ENCODE assay signal across 1 cellular context in genomic region chr16:11126389-11127072, GRCh38.
TF ChIP-seq lines count a peak whose summit lies in the region.

No MANE protein-coding gene starts in this region.

TF ChIP-seq in K562, 482 proteins besides CTCF, POLR2A, EP300 and RAD21 (continued from another document and continues in another):
- no peak for TF ChIP-seq ID3 (CRISPR knock-in tag; IDR thresholded peaks at IDR 0.05)
- TF ChIP-seq ID3 (tag; IDR thresholded peaks at IDR 0.05): no peak
- no peak for TF ChIP-seq NR0B1 (IDR thresholded peaks at IDR 0.05; ENCODE audit: partially characterized antibody)
- no peak for TF ChIP-seq TCF15 (CRISPR knock-in tag; IDR thresholded peaks at IDR 0.05)
- 0 out of 2 replicates have a peak, but pooled peaks have one; percentile 52 for TF ChIP-seq ETV5 (CRISPR knock-in tag; IDR thresholded peaks at IDR 0.05; ENCODE audit: low read depth)
- peak; percentile 49; the same call in 1 of the 2 replicates for TF ChIP-seq GABPA (tag; conservative IDR thresholded peaks at IDR 0.05; ENCODE audit: low read depth)
- TF ChIP-seq TCF3 (CRISPR knock-in tag; IDR thresholded peaks at IDR 0.05): no peak; the same call in 1 of the 2 replicates
- no peak for TF ChIP-seq ZNF23 (CRISPR knock-in tag; IDR thresholded peaks at IDR 0.05)
- TF ChIP-seq HNRNPK (IDR thresholded peaks at IDR 0.05; ENCODE audit: low read depth, low read length, poor library complexity, severe bottlenecking): no peak
- TF ChIP-seq NFIC (IDR thresholded peaks at IDR 0.05): no peak
- TF ChIP-seq DEAF1 (CRISPR knock-in tag; IDR thresholded peaks at IDR 0.05): 0 out of 2 replicates have a peak, but pooled peaks have one; percentile 18
- TF ChIP-seq NFIX (CRISPR knock-in tag; IDR thresholded peaks at IDR 0.05; ENCODE audit: low read depth): no peak
- no peak for TF ChIP-seq MTF1 (CRISPR knock-in tag; IDR thresholded peaks at IDR 0.05; ENCODE audit: borderline replicate concordance)
- no peak for TF ChIP-seq PHF8 (IDR thresholded peaks at IDR 0.05; ENCODE audit: borderline replicate concordance, low read length)
- TF ChIP-seq TAF1 (IDR thresholded peaks at IDR 0.05; ENCODE audit: control insufficient read depth, extremely low read depth, insufficient read depth, low read length, severe bottlenecking): no peak
- no peak for TF ChIP-seq ZNF696 (CRISPR knock-in tag; conservative IDR thresholded peaks at IDR 0.05)
- no peak for TF ChIP-seq CCNT2 (IDR thresholded peaks at IDR 0.05; ENCODE audit: borderline replicate concordance, extremely low read depth, insufficient read length, low read depth, low read length)
- no peak for TF ChIP-seq CHD1 (IDR thresholded peaks at IDR 0.05; ENCODE audit: low read length)
- TF ChIP-seq E2F8 (IDR thresholded peaks at IDR 0.05; ENCODE audit: low read depth, partially characterized antibody): no peak
- TF ChIP-seq ZBTB9 (CRISPR knock-in tag; IDR thresholded peaks at IDR 0.05): 0 out of 2 replicates have a peak, but pooled peaks have one; percentile 12
- 0 out of 2 replicates have a peak, but pooled peaks have one; percentile 15 for TF ChIP-seq ELF2 (CRISPR knock-in tag; IDR thresholded peaks at IDR 0.05)
- no peak for TF ChIP-seq NR1H2 (CRISPR knock-in tag; IDR thresholded peaks at IDR 0.05)
- no peak for TF ChIP-seq ZMIZ1 (IDR thresholded peaks at IDR 0.05; ENCODE audit: low read depth in 2 of 2, low read length in 2 of 2)
- no peak for TF ChIP-seq C11orf30 (IDR thresholded peaks at IDR 0.05; ENCODE audit: low read depth)
- peak; percentile 56; the same call in 1 of the 2 replicates for TF ChIP-seq CTBP1 (IDR thresholded peaks at IDR 0.05; ENCODE audit: borderline replicate concordance)
- no peak for TF ChIP-seq ZNF512 (tag; IDR thresholded peaks at IDR 0.05)
- no peak for TF ChIP-seq MLX (CRISPR knock-in tag; conservative IDR thresholded peaks at IDR 0.05)
- 0 out of 2 replicates have a peak, but pooled peaks have one; percentile 67 for TF ChIP-seq ZNF592 (IDR thresholded peaks at IDR 0.05)
- no peak for TF ChIP-seq KLF1 (tag; IDR thresholded peaks at IDR 0.05)
- peak; percentile 53; the same call in 1 of the 2 replicates for TF ChIP-seq CXXC5 (CRISPR knock-in tag; IDR thresholded peaks at IDR 0.05)
- no peak for TF ChIP-seq WHSC1 (IDR thresholded peaks at IDR 0.05; ENCODE audit: low read length)
- no peak for TF ChIP-seq ZNF311 (CRISPR knock-in tag; IDR thresholded peaks at IDR 0.05)
- TF ChIP-seq ESRRB (CRISPR knock-in tag; IDR thresholded peaks at IDR 0.05; ENCODE audit: borderline replicate concordance): no peak
- no peak for TF ChIP-seq SRSF3 (IDR thresholded peaks at IDR 0.05; ENCODE audit: insufficient read depth, low read length)
- TF ChIP-seq LARP7 (IDR thresholded peaks at IDR 0.05): no peak
- no peak for TF ChIP-seq ZNF584 (CRISPR knock-in tag; IDR thresholded peaks at IDR 0.05; ENCODE audit: low read depth)
- peak; percentile 77 for TF ChIP-seq L3MBTL2 (IDR thresholded peaks at IDR 0.05)
- no peak for TF ChIP-seq HNRNPL (IDR thresholded peaks at IDR 0.05; ENCODE audit: low read depth, low read length)
- no peak for TF ChIP-seq MXD1 (CRISPR knock-in tag; IDR thresholded peaks at IDR 0.05; ENCODE audit: borderline replicate concordance, poor library complexity, severe bottlenecking)
